In the genomic region with DNA sequence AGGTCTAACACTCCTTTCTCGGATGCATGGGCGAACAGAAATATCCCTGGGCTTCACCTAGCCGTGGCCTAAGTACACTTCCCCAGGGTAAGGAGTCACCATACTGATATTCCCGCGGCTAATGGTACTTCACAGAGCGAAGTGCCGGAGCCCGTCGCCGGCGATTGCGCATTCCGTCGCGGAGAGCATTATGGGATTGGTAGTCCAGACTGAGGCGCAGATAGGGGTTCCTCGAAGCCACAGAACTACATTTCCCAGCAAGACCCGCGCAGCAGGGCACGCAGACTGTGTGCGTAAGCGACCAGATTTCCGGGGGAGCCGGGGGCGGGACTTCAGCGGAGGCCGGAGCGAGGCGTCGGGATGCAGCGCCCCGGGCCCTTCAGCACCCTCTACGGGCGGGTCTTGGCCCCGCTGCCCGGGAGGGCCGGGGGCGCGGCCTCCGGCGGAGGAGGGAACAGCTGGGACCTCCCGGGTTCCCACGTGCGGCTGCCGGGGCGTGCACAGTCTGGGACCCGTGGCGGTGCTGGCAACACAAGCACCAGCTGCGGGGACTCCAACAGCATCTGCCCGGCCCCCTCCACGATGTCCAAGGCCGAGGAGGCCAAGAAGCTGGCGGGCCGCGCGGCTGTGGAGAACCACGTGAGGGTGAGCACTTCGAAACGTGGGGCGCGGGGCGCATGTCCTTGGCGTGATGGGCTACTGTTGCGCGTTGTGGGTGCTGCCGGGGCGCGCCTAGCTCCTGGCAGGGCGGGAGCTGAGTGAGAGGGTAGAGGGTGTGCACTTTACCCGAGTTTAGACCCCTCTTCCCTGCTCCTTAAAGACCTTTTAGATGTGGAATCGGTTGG, we compare ENCODE assay signal across 1 cellular context.
TF ChIP-seq lines count a peak whose summit lies in the region.

A gene (plus strand): TSS at position 335 of the 845 bp plus-strand sequence. CDS start 26 bp downstream, at position 361.

TF ChIP-seq in K562, 482 proteins besides CTCF, POLR2A, EP300 and RAD21 (continued from another document and continues in another):
- TF ChIP-seq, protein P1, sequence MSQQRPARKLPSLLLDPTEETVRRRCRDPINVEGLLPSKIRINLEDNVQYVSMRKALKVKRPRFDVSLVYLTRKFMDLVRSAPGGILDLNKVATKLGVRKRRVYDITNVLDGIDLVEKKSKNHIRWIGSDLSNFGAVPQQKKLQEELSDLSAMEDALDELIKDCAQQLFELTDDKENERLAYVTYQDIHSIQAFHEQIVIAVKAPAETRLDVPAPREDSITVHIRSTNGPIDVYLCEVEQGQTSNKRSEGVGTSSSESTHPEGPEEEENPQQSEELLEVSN (IDR thresholded peaks at IDR 0.05; ENCODE audit: borderline replicate concordance in 1 of 2, extremely low read depth in 1 of 2, insufficient read depth in 1 of 2, insufficient read length in 1 of 2, low read depth in 1 of 2, low read length in 1 of 2, poor library complexity in 1 of 2, severe bottlenecking in 1 of 2): peak; percentile 91 to 95
- TF ChIP-seq SMAD2 (IDR thresholded peaks at IDR 0.05; ENCODE audit: low read depth, low read length): no peak
- TF ChIP-seq PTRF (tag; IDR thresholded peaks at IDR 0.05): no peak
- peak; percentile 91 for TF ChIP-seq MYC (IDR thresholded peaks at IDR 0.05; ENCODE audit: low read depth, low read length)
- TF ChIP-seq MYC (CRISPR knock-in tag; IDR thresholded peaks at IDR 0.05; ENCODE audit: borderline replicate concordance, low read depth): peak; percentile 94; the same call in 1 of the 2 replicates
- TF ChIP-seq HMGN3 (IDR thresholded peaks at IDR 0.05; ENCODE audit: borderline replicate concordance, extremely low read depth, insufficient read length, low read depth, low read length): peak; percentile 60
- TF ChIP-seq ZNF778 (CRISPR knock-in tag; IDR thresholded peaks at IDR 0.05): no peak
- TF ChIP-seq CHD2 (IDR thresholded peaks at IDR 0.05; ENCODE audit: low read depth, low read length): peak; percentile 75
- TF ChIP-seq CHD4 (IDR thresholded peaks at IDR 0.05; ENCODE audit: insufficient read depth, insufficient replicate concordance, low read depth, low read length, poor library complexity, severe bottlenecking): no peak
- no peak for TF ChIP-seq MTF1 (CRISPR knock-in tag; IDR thresholded peaks at IDR 0.05; ENCODE audit: borderline replicate concordance)
- TF ChIP-seq MAFG (tag; conservative IDR thresholded peaks at IDR 0.05): no peak
- TF ChIP-seq KDM2B (CRISPR knock-in tag; IDR thresholded peaks at IDR 0.05): no peak
- no peak for TF ChIP-seq ARID2 (IDR thresholded peaks at IDR 0.05)
- peak; percentile 81; the same call in 1 of the 2 replicates for TF ChIP-seq GTF2E2 (tag; IDR thresholded peaks at IDR 0.05)
- TF ChIP-seq ZFP1 (CRISPR knock-in tag; IDR thresholded peaks at IDR 0.05): no peak
- TF ChIP-seq HNRNPH1 (optimal IDR thresholded peaks at IDR 0.05; ENCODE audit: low read depth, low read length): no peak
- TF ChIP-seq CBFA2T2 (conservative IDR thresholded peaks at IDR 0.05): 0 out of 2 replicates have a peak, but pooled peaks have one; percentile 7
- TF ChIP-seq NR4A1 (CRISPR knock-in tag; IDR thresholded peaks at IDR 0.05): no peak
- peak; percentile 21; the same call in 1 of the 2 replicates for TF ChIP-seq NR4A1 (tag; IDR thresholded peaks at IDR 0.05)
- 0 out of 2 replicates have a peak, but pooled peaks have one; percentile 83 for TF ChIP-seq FOXK1 (CRISPR knock-in tag; IDR thresholded peaks at IDR 0.05; ENCODE audit: borderline replicate concordance)
- TF ChIP-seq, protein P2, sequence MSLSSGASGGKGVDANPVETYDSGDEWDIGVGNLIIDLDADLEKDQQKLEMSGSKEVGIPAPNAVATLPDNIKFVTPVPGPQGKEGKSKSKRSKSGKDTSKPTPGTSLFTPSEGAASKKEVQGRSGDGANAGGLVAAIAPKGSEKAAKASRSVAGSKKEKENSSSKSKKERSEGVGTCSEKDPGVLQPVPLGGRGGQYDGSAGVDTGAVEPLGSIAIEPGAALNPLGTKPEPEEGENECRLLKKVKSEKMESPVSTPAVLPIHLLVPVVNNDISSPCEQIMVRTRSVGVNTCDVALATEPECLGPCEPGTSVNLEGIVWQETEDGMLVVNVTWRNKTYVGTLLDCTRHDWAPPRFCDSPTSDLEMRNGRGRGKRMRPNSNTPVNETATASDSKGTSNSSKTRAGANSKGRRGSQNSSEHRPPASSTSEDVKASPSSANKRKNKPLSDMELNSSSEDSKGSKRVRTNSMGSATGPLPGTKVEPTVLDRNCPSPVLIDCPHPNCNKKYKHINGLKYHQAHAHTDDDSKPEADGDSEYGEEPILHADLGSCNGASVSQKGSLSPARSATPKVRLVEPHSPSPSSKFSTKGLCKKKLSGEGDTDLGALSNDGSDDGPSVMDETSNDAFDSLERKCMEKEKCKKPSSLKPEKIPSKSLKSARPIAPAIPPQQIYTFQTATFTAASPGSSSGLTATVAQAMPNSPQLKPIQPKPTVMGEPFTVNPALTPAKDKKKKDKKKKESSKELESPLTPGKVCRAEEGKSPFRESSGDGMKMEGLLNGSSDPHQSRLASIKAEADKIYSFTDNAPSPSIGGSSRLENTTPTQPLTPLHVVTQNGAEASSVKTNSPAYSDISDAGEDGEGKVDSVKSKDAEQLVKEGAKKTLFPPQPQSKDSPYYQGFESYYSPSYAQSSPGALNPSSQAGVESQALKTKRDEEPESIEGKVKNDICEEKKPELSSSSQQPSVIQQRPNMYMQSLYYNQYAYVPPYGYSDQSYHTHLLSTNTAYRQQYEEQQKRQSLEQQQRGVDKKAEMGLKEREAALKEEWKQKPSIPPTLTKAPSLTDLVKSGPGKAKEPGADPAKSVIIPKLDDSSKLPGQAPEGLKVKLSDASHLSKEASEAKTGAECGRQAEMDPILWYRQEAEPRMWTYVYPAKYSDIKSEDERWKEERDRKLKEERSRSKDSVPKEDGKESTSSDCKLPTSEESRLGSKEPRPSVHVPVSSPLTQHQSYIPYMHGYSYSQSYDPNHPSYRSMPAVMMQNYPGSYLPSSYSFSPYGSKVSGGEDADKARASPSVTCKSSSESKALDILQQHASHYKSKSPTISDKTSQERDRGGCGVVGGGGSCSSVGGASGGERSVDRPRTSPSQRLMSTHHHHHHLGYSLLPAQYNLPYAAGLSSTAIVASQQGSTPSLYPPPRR (CRISPR knock-in tag; IDR thresholded peaks at IDR 0.05; ENCODE audit: borderline replicate concordance): no peak
- TF ChIP-seq, protein P3, sequence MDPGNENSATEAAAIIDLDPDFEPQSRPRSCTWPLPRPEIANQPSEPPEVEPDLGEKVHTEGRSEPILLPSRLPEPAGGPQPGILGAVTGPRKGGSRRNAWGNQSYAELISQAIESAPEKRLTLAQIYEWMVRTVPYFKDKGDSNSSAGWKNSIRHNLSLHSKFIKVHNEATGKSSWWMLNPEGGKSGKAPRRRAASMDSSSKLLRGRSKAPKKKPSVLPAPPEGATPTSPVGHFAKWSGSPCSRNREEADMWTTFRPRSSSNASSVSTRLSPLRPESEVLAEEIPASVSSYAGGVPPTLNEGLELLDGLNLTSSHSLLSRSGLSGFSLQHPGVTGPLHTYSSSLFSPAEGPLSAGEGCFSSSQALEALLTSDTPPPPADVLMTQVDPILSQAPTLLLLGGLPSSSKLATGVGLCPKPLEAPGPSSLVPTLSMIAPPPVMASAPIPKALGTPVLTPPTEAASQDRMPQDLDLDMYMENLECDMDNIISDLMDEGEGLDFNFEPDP (CRISPR knock-in tag; IDR thresholded peaks at IDR 0.05): no peak
- no peak for TF ChIP-seq HEY1 (CRISPR knock-in tag; IDR thresholded peaks at IDR 0.05; ENCODE audit: borderline replicate concordance)
- TF ChIP-seq HMG20B (CRISPR knock-in tag; IDR thresholded peaks at IDR 0.05): no peak
- TF ChIP-seq, protein P4, sequence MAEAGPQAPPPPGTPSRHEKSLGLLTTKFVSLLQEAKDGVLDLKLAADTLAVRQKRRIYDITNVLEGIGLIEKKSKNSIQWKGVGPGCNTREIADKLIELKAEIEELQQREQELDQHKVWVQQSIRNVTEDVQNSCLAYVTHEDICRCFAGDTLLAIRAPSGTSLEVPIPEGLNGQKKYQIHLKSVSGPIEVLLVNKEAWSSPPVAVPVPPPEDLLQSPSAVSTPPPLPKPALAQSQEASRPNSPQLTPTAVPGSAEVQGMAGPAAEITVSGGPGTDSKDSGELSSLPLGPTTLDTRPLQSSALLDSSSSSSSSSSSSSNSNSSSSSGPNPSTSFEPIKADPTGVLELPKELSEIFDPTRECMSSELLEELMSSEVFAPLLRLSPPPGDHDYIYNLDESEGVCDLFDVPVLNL (CRISPR knock-in tag; IDR thresholded peaks at IDR 0.05; ENCODE audit: low read depth): no peak
- 0 out of 2 replicates have a peak, but pooled peaks have one; percentile 25 for TF ChIP-seq FOSL1 (tag; conservative IDR thresholded peaks at IDR 0.05)
- no peak for TF ChIP-seq ZC3H11A (IDR thresholded peaks at IDR 0.05; ENCODE audit: low read depth, low read length)
- TF ChIP-seq IRF2 (CRISPR knock-in tag; IDR thresholded peaks at IDR 0.05): no peak
- TF ChIP-seq NELFE (IDR thresholded peaks at IDR 0.05; ENCODE audit: insufficient read depth, insufficient read length): no peak
- TF ChIP-seq, protein P5, sequence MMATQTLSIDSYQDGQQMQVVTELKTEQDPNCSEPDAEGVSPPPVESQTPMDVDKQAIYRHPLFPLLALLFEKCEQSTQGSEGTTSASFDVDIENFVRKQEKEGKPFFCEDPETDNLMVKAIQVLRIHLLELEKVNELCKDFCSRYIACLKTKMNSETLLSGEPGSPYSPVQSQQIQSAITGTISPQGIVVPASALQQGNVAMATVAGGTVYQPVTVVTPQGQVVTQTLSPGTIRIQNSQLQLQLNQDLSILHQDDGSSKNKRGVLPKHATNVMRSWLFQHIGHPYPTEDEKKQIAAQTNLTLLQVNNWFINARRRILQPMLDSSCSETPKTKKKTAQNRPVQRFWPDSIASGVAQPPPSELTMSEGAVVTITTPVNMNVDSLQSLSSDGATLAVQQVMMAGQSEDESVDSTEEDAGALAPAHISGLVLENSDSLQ (IDR thresholded peaks at IDR 0.05): no peak
- no peak; the same call in 1 of the 2 replicates for TF ChIP-seq LEF1 (IDR thresholded peaks at IDR 0.05)
- TF ChIP-seq TEAD1 (CRISPR knock-in tag; IDR thresholded peaks at IDR 0.05): peak; percentile 66 to 67; a peak in 3 of 4 replicates
- TF ChIP-seq ZNF76 (CRISPR knock-in tag; IDR thresholded peaks at IDR 0.05; ENCODE audit: borderline replicate concordance): no peak
- TF ChIP-seq ARID1B (IDR thresholded peaks at IDR 0.05): no peak; the same call in 1 of the 2 replicates
- TF ChIP-seq NFYB (IDR thresholded peaks at IDR 0.05; ENCODE audit: extremely low read depth, insufficient read length): no peak
- TF ChIP-seq IFI16 (CRISPR knock-in tag; IDR thresholded peaks at IDR 0.05): no peak
- no peak for TF ChIP-seq ETS2 (tag; IDR thresholded peaks at IDR 0.05; ENCODE audit: borderline replicate concordance, poor library complexity, severe bottlenecking)
- TF ChIP-seq ZNF77 (CRISPR knock-in tag; IDR thresholded peaks at IDR 0.05): no peak
- TF ChIP-seq HDAC8 (tag; IDR thresholded peaks at IDR 0.05): no peak
- TF ChIP-seq DDX20 (tag; IDR thresholded peaks at IDR 0.05; ENCODE audit: low read depth): no peak
- TF ChIP-seq HDAC2 (IDR thresholded peaks at IDR 0.05): peak; percentile 90
- no peak for TF ChIP-seq PHB2 (IDR thresholded peaks at IDR 0.05; ENCODE audit: low read depth)
- TF ChIP-seq SUPT5H (IDR thresholded peaks at IDR 0.05): peak; percentile 69
- no peak for TF ChIP-seq ZNF408 (CRISPR knock-in tag; IDR thresholded peaks at IDR 0.05; ENCODE audit: low read depth)
- peak; percentile 98 to 100 for TF ChIP-seq SIN3A (IDR thresholded peaks at IDR 0.05; ENCODE audit: borderline replicate concordance in 2 of 2, control insufficient read depth in 1 of 2, low read depth in 2 of 2, low read length in 2 of 2)
- no peak; the same call in 1 of the 2 replicates for TF ChIP-seq MYNN (IDR thresholded peaks at IDR 0.05)
- TF ChIP-seq MYNN (CRISPR knock-in tag; IDR thresholded peaks at IDR 0.05): no peak
- TF ChIP-seq KDM1A (IDR thresholded peaks at IDR 0.05): no peak
- TF ChIP-seq JUND (IDR thresholded peaks at IDR 0.05; ENCODE audit: borderline replicate concordance, low read depth, low read length): peak; percentile 47; the same call in 1 of the 2 replicates
- peak; percentile 40; the same call in 1 of the 3 replicates for TF ChIP-seq JUND (tag; IDR thresholded peaks at IDR 0.05; ENCODE audit: borderline replicate concordance, low read depth, low read length)
- no peak for TF ChIP-seq TCF7 (IDR thresholded peaks at IDR 0.05; ENCODE audit: borderline replicate concordance)
- TF ChIP-seq NFRKB (IDR thresholded peaks at IDR 0.05; ENCODE audit: low read depth): peak; percentile 72
- TF ChIP-seq ZKSCAN1 (IDR thresholded peaks at IDR 0.05; ENCODE audit: low read depth, low read length): no peak
- peak; percentile 98 for TF ChIP-seq DACH1 (IDR thresholded peaks at IDR 0.05; ENCODE audit: partially characterized antibody)
- no peak for TF ChIP-seq NFIC (IDR thresholded peaks at IDR 0.05)
- TF ChIP-seq NONO (IDR thresholded peaks at IDR 0.05; ENCODE audit: low read depth in 2 of 2, low read length in 1 of 2): no peak; a peak in 1 of 4 replicates
- no peak; the same call in 1 of the 2 replicates for TF ChIP-seq ZNF431 (CRISPR knock-in tag; IDR thresholded peaks at IDR 0.05)
- no peak for TF ChIP-seq TSC22D4 (tag; IDR thresholded peaks at IDR 0.05)
- TF ChIP-seq POLR2AphosphoS5 (IDR thresholded peaks at IDR 0.05; ENCODE audit: control insufficient read depth, insufficient read depth, low read depth, low read length): peak; percentile 48; the same call in 1 of the 2 replicates
- TF ChIP-seq, protein P6, sequence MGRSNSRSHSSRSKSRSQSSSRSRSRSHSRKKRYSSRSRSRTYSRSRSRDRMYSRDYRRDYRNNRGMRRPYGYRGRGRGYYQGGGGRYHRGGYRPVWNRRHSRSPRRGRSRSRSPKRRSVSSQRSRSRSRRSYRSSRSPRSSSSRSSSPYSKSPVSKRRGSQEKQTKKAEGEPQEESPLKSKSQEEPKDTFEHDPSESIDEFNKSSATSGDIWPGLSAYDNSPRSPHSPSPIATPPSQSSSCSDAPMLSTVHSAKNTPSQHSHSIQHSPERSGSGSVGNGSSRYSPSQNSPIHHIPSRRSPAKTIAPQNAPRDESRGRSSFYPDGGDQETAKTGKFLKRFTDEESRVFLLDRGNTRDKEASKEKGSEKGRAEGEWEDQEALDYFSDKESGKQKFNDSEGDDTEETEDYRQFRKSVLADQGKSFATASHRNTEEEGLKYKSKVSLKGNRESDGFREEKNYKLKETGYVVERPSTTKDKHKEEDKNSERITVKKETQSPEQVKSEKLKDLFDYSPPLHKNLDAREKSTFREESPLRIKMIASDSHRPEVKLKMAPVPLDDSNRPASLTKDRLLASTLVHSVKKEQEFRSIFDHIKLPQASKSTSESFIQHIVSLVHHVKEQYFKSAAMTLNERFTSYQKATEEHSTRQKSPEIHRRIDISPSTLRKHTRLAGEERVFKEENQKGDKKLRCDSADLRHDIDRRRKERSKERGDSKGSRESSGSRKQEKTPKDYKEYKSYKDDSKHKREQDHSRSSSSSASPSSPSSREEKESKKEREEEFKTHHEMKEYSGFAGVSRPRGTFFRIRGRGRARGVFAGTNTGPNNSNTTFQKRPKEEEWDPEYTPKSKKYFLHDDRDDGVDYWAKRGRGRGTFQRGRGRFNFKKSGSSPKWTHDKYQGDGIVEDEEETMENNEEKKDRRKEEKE (IDR thresholded peaks at IDR 0.05; ENCODE audit: borderline replicate concordance in 1 of 2, control insufficient read depth in 1 of 2, low read depth in 2 of 2, low read length in 1 of 2): 0 out of 4 replicates have a peak, but pooled peaks of 1 of the 2 experiments have one; percentile 53
- TF ChIP-seq RBM25 (IDR thresholded peaks at IDR 0.05; ENCODE audit: low read depth, low read length, severe bottlenecking): no peak
- TF ChIP-seq TAF7 (tag; IDR thresholded peaks at IDR 0.05): peak; percentile 80
- no peak for TF ChIP-seq GATAD2A (IDR thresholded peaks at IDR 0.05)
- TF ChIP-seq BRD9 (IDR thresholded peaks at IDR 0.05; ENCODE audit: low read depth, partially characterized antibody): no peak
